In genomic region chr17:75830168-75831031, GRCh38 we compare ENCODE assay signal across 8 cellular contexts. TPM values are rescaled to one million over a fixed set of nuclear protein-coding genes. Genes with fewer than 3 reads are reported as not detected.
DNase-seq lines count a peak whose midpoint lies in the region; ATAC-seq and FAIRE-seq lines count a peak whose summit lies in the region.

No MANE protein-coding gene starts in this region.

- no peaks in the 10 kb centered on the region for H3K9me3 ChIP-seq in iPS-20b (ENCODE audit: insufficient read depth, low read depth, low read length)

- FAIRE-seq in GM19239 (lab: Jason Lieb, UNC), result no peak

- H3K4me3 ChIP-seq in iPS-20b (ENCODE audit: low read length), result peak overlapping the region; percentile 42; the same call in 1 of the 2 replicates

- H3K27ac ChIP-seq in iPS-20b (ENCODE audit: low read length), result no peak overlapping the region

- peak; percentile 39 for DNase-seq in left cardiac atrium
- no peak for DNase-seq in Right ventricle myocardium superior
- peak; percentile 15 for DNase-seq in activated T-cell treated with anti-CD3 and anti-CD28 coated beads for 4 hours
- DNase-seq in GM19239 (ENCODE audit: insufficient read length, low spot score), result no peak
- no peak for DNase-seq in LoVo (ENCODE audit: low spot score)

- peak overlapping the region; percentile 23; the same call in 1 of the 2 replicates for H3K9ac ChIP-seq in iPS-20b (ENCODE audit: low read depth, low read length)

- H3K4me1 ChIP-seq in iPS-20b (ENCODE audit: insufficient read depth, low read length), result peaks cover 28% of the 10 kb centered on the region; the same call in 1 of the 2 replicates

- intact Hi-C loops in left cardiac atrium (cut with DNase I), result no loop called here
- intact Hi-C loops in Right ventricle myocardium superior (cut with DNase I), result no loop called here

- H3K27me3 ChIP-seq in iPS-20b (ENCODE audit: insufficient read depth, low read length), result no peaks in the 10 kb centered on the region

- no peak for ATAC-seq in left cardiac atrium
- no peak for ATAC-seq in Right ventricle myocardium superior (ENCODE audit: poor library complexity)
- ATAC-seq in GM21529 (IDR thresholded peaks at IDR 0.05; ENCODE audit: unreplicated experiment), result no peak
- ATAC-seq in HG02840 (IDR thresholded peaks at IDR 0.05; ENCODE audit: low FRiP score, unreplicated experiment), result no peak

- no peaks in the 10 kb centered on the region for H3K36me3 ChIP-seq in iPS-20b (ENCODE audit: insufficient read depth, low read depth, low read length)

RNA-seq across cellular contexts. Expression of gene UNC13D, which starts 13.8 kb away (rescaled TPM):
- total RNA-seq in left cardiac atrium, result 10 to 100 TPM; 22.1 to 34.0 TPM
- 10.6 TPM for total RNA-seq in Right ventricle myocardium superior

RNA-seq across cellular contexts. Expression of gene WBP2, which starts 24.7 kb away (rescaled TPM):
- total RNA-seq in left cardiac atrium (100 to 1,000 TPM; 106 to 122 TPM), Right ventricle myocardium superior (145 TPM)

RNA-seq across cellular contexts. Expression of gene UNK, which starts 45.8 kb away (rescaled TPM):
- total RNA-seq in left cardiac atrium, result 10 to 100 TPM; 15.8 to 17.8 TPM
- total RNA-seq in Right ventricle myocardium superior, result 14.3 TPM

RNA-seq across cellular contexts. Expression of gene TRIM47, which starts 48.0 kb away (rescaled TPM):
- 10 to 100 TPM; 22.9 to 25.3 TPM for total RNA-seq in left cardiac atrium
- 33.4 TPM for total RNA-seq in Right ventricle myocardium superior

Comparison
In these comparisons a context has a peak if more than half of its experiments do, and no peak if none do; other contexts are left out.
1. DNase-seq: peak in left cardiac atrium (single experiment) and activated T-cell treated with anti-CD3 and anti-CD28 coated beads for 4 hours (single experiment); none in Right ventricle myocardium superior (single experiment), GM19239 (single experiment) and LoVo (single experiment).